In the genomic region with DNA sequence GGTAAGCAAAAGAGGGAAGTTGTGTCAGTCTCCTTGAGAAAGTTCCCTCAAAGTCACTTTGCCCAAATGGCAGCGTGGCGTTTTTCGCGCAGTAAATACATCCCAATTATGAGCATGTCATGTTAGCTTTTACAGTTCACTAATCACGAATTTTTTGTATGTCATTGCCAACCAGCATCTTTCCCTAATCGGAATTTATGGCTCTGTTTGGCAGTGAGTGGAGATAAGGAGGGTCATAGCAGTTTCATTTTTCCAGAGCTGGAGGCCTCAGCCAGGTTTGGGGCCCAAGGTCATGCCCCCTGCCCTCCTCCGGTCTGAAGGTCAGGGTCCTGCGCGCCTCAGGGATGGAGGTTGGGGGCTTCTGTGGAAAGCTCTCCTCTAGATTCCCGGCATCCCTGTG, we compare ENCODE assay signal across 27 cellular contexts. TPM values are rescaled to one million over a fixed set of nuclear protein-coding genes. Genes with fewer than 3 reads are reported as not detected.
DNase-seq lines count a peak whose midpoint lies in the region; ATAC-seq, FAIRE-seq and TF ChIP-seq lines count a peak whose summit lies in the region.
"Had no signal": no experiment of that assay in that cellular context is flagged by ENCODE, and none has a peak within 500 bp of the region (broad histone marks: within the 10 kb centered on the region; RNA-seq: fewer than 3 reads in every experiment).

No MANE protein-coding gene starts in this region.

- no peak for TF ChIP-seq POLR2A in K562 (conservative IDR thresholded peaks at IDR 0.05)

- H3K4me1 ChIP-seq in SK-N-SH (ENCODE audit: control insufficient read depth in 1 of 2, insufficient read depth in 2 of 2, low read depth in 1 of 2, low read length in 1 of 2) = peaks cover 0 to 27% of the 10 kb centered on the region in 2 experiments; a peak in 2 of 4 replicates
- H3K4me1 ChIP-seq in K562 (replicated peaks in 1 of 2; ENCODE audit: control insufficient read depth in 2 of 2, insufficient read depth in 2 of 2, low read length in 2 of 2) = peaks cover 0 to 10% of the 10 kb centered on the region in 2 experiments; a peak in 2 of 5 replicates
- H3K4me1 ChIP-seq: A549 had no signal

- POLR2A ChIA-PET in SK-N-SH (lab: Yijun Ruan, JAX) = no interaction called here
- POLR2A ChIA-PET in activated CD4-positive, alpha-beta memory T cell treated with anti-CD3 and anti-CD28 coated beads for 36 hours (lab: Charles Lee) = no interaction called here
- POLR2A ChIA-PET in activated CD4-positive, alpha-beta memory T cell treated with anti-CD3 and anti-CD28 coated beads, Interleukin-2, amount 10 ng/mL, durations not matched to agents 7 days and 5 days (lab: Charles Lee) = no interaction called here
- POLR2A ChIA-PET in K562 (lab: Yijun Ruan, JAX) = no interaction called here

- in situ Hi-C loops in K562 (cut with MboI) = no loop called here

- no peaks in the 10 kb centered on the region for H3K9me3 Mint-ChIP-seq in activated CD4-positive, alpha-beta memory T cell treated with anti-CD3 and anti-CD28 coated beads for 36 hours
- H3K9me3 Mint-ChIP-seq in activated CD4-positive, alpha-beta memory T cell treated with anti-CD3 and anti-CD28 coated beads, Interleukin-2, amount 10 ng/mL, durations not matched to agents 7 days and 5 days = no peaks in the 10 kb centered on the region
- H3K9me3 Mint-ChIP-seq: CD4-positive, alpha-beta T cell; CD8-positive, alpha-beta memory T cell had no signal

- ATAC-seq in SK-N-SH treated with all-trans-retinoic acid at 6 μM for 48 hours (no peak), K562 (no peak)
- ATAC-seq: A549, GM12878 had no signal

- BruUV-seq in K562 (replicated peaks; lab: Mats Ljungman, UMichigan) = no TSS peak

- TF ChIP-seq CTCF in SK-N-SH (IDR thresholded peaks at IDR 0.05) = no peak
- no peak for TF ChIP-seq CTCF in K562 (IDR thresholded peaks at IDR 0.05 in 2 of 3, conservative IDR thresholded peaks at IDR 0.05 in 1 of 3; ENCODE audit: insufficient read depth in 2 of 3, low read depth in 1 of 3, low read length in 3 of 3)

- no peaks in the 10 kb centered on the region for H3K9me1 ChIP-seq in K562 (ENCODE audit: control insufficient read depth, insufficient read depth, low read length)

- H3K36me3 ChIP-seq in SK-N-SH (replicated peaks in 1 of 2; ENCODE audit: control insufficient read depth in 1 of 2, insufficient read depth in 2 of 2, low read length in 1 of 2) (no peaks in the 10 kb centered on the region), K562 (ENCODE audit: control insufficient read depth, insufficient read depth, low read length) (no peaks in the 10 kb centered on the region)
- H3K36me3 ChIP-seq: BE2C; BLaER1 treated with 17β-estradiol and CSF1 and Interleukin-3, amounts not matched to agents 10 nM and 100 nM had no signal

- H4K20me1 ChIP-seq in SK-N-SH (ENCODE audit: insufficient read depth) = no peaks in the 10 kb centered on the region
- H4K20me1 ChIP-seq in K562 (replicated peaks; ENCODE audit: control insufficient read depth, insufficient read depth, low read length) = no peaks in the 10 kb centered on the region
- H4K20me1 ChIP-seq: BLaER1 treated with 17β-estradiol and CSF1 and Interleukin-3, amounts not matched to agents 10 nM and 100 nM had no signal

- peak overlapping the region; percentile 64 for H3K27ac Mint-ChIP-seq in activated CD4-positive, alpha-beta memory T cell treated with anti-CD3 and anti-CD28 coated beads for 36 hours
- no peak overlapping the region for H3K27ac Mint-ChIP-seq in activated CD4-positive, alpha-beta memory T cell treated with anti-CD3 and anti-CD28 coated beads, Interleukin-2, amount 10 ng/mL, durations not matched to agents 7 days and 5 days
- H3K27ac Mint-ChIP-seq: CD14-positive monocyte; CD4-positive, alpha-beta T cell; CD8-positive, alpha-beta memory T cell had no signal

- H3K36me3 Mint-ChIP-seq in activated CD4-positive, alpha-beta memory T cell treated with anti-CD3 and anti-CD28 coated beads for 36 hours = no peaks in the 10 kb centered on the region
- no peaks in the 10 kb centered on the region for H3K36me3 Mint-ChIP-seq in activated CD4-positive, alpha-beta memory T cell treated with anti-CD3 and anti-CD28 coated beads, Interleukin-2, amount 10 ng/mL, durations not matched to agents 7 days and 5 days (ENCODE audit: low read depth)
- H3K36me3 Mint-ChIP-seq: CD14-positive monocyte; CD8-positive, alpha-beta memory T cell had no signal

- H3K4me2 ChIP-seq in SK-N-SH = no peak overlapping the region
- H3K4me2 ChIP-seq in K562 (ENCODE audit: insufficient read depth, low read length) = no peak overlapping the region
- H3K4me2 ChIP-seq: A549 had no signal

- TF ChIP-seq RAD21 in SK-N-SH (IDR thresholded peaks at IDR 0.05; ENCODE audit: low read length) = no peak
- TF ChIP-seq RAD21 in K562 (CRISPR knock-in tag; conservative IDR thresholded peaks at IDR 0.05 in 1 of 2, IDR thresholded peaks at IDR 0.05 in 1 of 2) = no peak

- no peak overlapping the region for H3K4me3 Mint-ChIP-seq in activated CD4-positive, alpha-beta memory T cell treated with anti-CD3 and anti-CD28 coated beads for 36 hours
- no peak overlapping the region for H3K4me3 Mint-ChIP-seq in activated CD4-positive, alpha-beta memory T cell treated with anti-CD3 and anti-CD28 coated beads, Interleukin-2, amount 10 ng/mL, durations not matched to agents 7 days and 5 days
- H3K4me3 Mint-ChIP-seq: CD14-positive monocyte; CD4-positive, alpha-beta T cell; CD8-positive, alpha-beta memory T cell had no signal

- CTCF ChIA-PET in SK-N-SH (lab: Yijun Ruan, JAX) = interaction anchor here (1.2 to 3.4 kb wide), 3 partner anchors 11 to 50 kb away, joined by 3 to 10 read pairs (median 3); no protein-coding TSS in a partner anchor
- CTCF ChIA-PET in activated CD4-positive, alpha-beta memory T cell treated with anti-CD3 and anti-CD28 coated beads for 36 hours (lab: Charles Lee) = interaction anchor here (1.3 kb wide), 1 partner anchor 12 kb away, joined by 6 read pairs; no protein-coding TSS in a partner anchor
- CTCF ChIA-PET in activated CD4-positive, alpha-beta memory T cell treated with anti-CD3 and anti-CD28 coated beads, Interleukin-2, amount 10 ng/mL, durations not matched to agents 7 days and 5 days (lab: Charles Lee) = no interaction called here
- CTCF ChIA-PET in K562 (lab: Yijun Ruan, JAX; ENCODE audit: low intra/inter-chr PET ratio) = no interaction called here

- FAIRE-seq in K562 (lab: Jason Lieb, UNC) = no peak
- FAIRE-seq: A549, D721Med, GM12878, GM19239, H1 had no signal

- H3K4me3 ChIP-seq in SK-N-SH (ENCODE audit: low read depth in 2 of 2, low read length in 1 of 2) = no peak overlapping the region
- H3K4me3 ChIP-seq in K562 = no peak overlapping the region
- H3K4me3 ChIP-seq: A549; BLaER1 treated with 17β-estradiol and CSF1 and Interleukin-3, amounts not matched to agents 10 nM and 100 nM; GM12878; GM23248 had no signal

- WGBS in SK-N-SH (ENCODE audit: low lambda C conversion rate) = 66% methylated on average over 10 of the region's 10 CpGs
- WGBS in K562 (ENCODE audit: insufficient coverage, low coverage, missing lambda C conversion rate) = 47% methylated on average over 10 of the region's 10 CpGs

- H3K79me2 ChIP-seq in SK-N-SH (ENCODE audit: insufficient read depth) = no peaks in the 10 kb centered on the region
- no peaks in the 10 kb centered on the region for H3K79me2 ChIP-seq in K562 (ENCODE audit: control insufficient read depth, insufficient read depth, low read length)

- H3K27ac ChIP-seq in SK-N-SH (ENCODE audit: low read depth in 2 of 2, low read length in 1 of 2) (no peak overlapping the region), K562 (ENCODE audit: extremely low read depth, low read depth, low read length) (no peak overlapping the region)
- H3K27ac ChIP-seq: A549; BLaER1 treated with 17β-estradiol and CSF1 and Interleukin-3, amounts not matched to agents 10 nM and 100 nM; GM23248 had no signal

- intact Hi-C loops in activated CD4-positive, alpha-beta memory T cell treated with anti-CD3 and anti-CD28 coated beads for 36 hours (cut with micrococcal nuclease) = no loop called here
- intact Hi-C loops in K562 (cut with micrococcal nuclease) = no loop called here

- no peak overlapping the region for H3K9ac ChIP-seq in SK-N-SH
- 0 out of 4 replicates have a peak overlapping the region, but pooled peaks of 1 of the 2 experiments have one; percentile 24 for H3K9ac ChIP-seq in K562 (ENCODE audit: insufficient read depth in 1 of 2, low read depth in 2 of 2, low read length in 2 of 2)
- H3K9ac ChIP-seq: BLaER1 treated with 17β-estradiol and CSF1 and Interleukin-3, amounts not matched to agents 10 nM and 100 nM; GM23248 had no signal

- H3K27me3 Mint-ChIP-seq in activated CD4-positive, alpha-beta memory T cell treated with anti-CD3 and anti-CD28 coated beads for 36 hours = no peaks in the 10 kb centered on the region
- H3K27me3 Mint-ChIP-seq in activated CD4-positive, alpha-beta memory T cell treated with anti-CD3 and anti-CD28 coated beads, Interleukin-2, amount 10 ng/mL, durations not matched to agents 7 days and 5 days = no peaks in the 10 kb centered on the region
- H3K27me3 Mint-ChIP-seq: CD4-positive, alpha-beta T cell had no signal

- peaks cover 25% of the 10 kb centered on the region for H3K4me1 Mint-ChIP-seq in activated CD4-positive, alpha-beta memory T cell treated with anti-CD3 and anti-CD28 coated beads for 36 hours (ENCODE audit: low read depth)
- peaks cover 7% of the 10 kb centered on the region for H3K4me1 Mint-ChIP-seq in activated CD4-positive, alpha-beta memory T cell treated with anti-CD3 and anti-CD28 coated beads, Interleukin-2, amount 10 ng/mL, durations not matched to agents 7 days and 5 days
- H3K4me1 Mint-ChIP-seq: CD14-positive monocyte; CD8-positive, alpha-beta memory T cell had no signal

- TF ChIP-seq EP300 in SK-N-SH (IDR thresholded peaks at IDR 0.05; ENCODE audit: borderline replicate concordance in 1 of 2, low read depth in 1 of 2, low read length in 1 of 2) (peak in 1 of 2 experiments; percentile 51; a peak in 2 of 4 replicates), K562 (IDR thresholded peaks at IDR 0.05; ENCODE audit: low read length) (no peak)

- no peaks in the 10 kb centered on the region for H3F3A ChIP-seq in SK-N-SH (replicated peaks; ENCODE audit: insufficient read depth)

- no peaks in the 10 kb centered on the region; the same call in 1 of the 2 replicates for H3K27me3 ChIP-seq in SK-N-SH (ENCODE audit: insufficient read depth)
- H3K27me3 ChIP-seq in K562 (ENCODE audit: control insufficient read depth in 2 of 2, insufficient read depth in 2 of 2, low read length in 2 of 2) = no peaks in the 10 kb centered on the region
- H3K27me3 ChIP-seq: BE2C; BLaER1 treated with 17β-estradiol and CSF1 and Interleukin-3, amounts not matched to agents 10 nM and 100 nM had no signal

- H2AFZ ChIP-seq in SK-N-SH (ENCODE audit: low read depth) (no peak overlapping the region), K562 (ENCODE audit: low read depth, low read length) (no peak overlapping the region)
- H2AFZ ChIP-seq: GM23248 had no signal

- DNase-seq in SK-N-SH = no peak
- DNase-seq in activated CD4-positive, alpha-beta memory T cell treated with anti-CD3 and anti-CD28 coated beads for 36 hours = no peak
- DNase-seq in activated CD4-positive, alpha-beta memory T cell treated with anti-CD3 and anti-CD28 coated beads, Interleukin-2, amount 10 ng/mL, durations not matched to agents 7 days and 5 days = no peak
- peak; percentile 66 for DNase-seq in SK-N-DZ (ENCODE audit: low spot score)
- no peak for DNase-seq in K562 (ENCODE audit: extremely low read depth in 1 of 4, low spot score in 3 of 4)
- DNase-seq in NCI-H1694 treated with DMSO at 0.1 percent for 48 hours (lab: John Stamatoyannopoulos, UW) = no peak
- DNase-seq in cerebellar nuclear complex (lab: John Stamatoyannopoulos, UW) = no peak
- DNase-seq: 8988T; ACHN; AML-193; BE2C; CD4-positive, alpha-beta T cell; CD8-positive, alpha-beta memory T cell; DMS 273 treated with DMSO at 0.1 percent for 48 hours; DMS79; EL; GDM1; GM23248; HCEC 1CT had no signal

- H3K9me2 ChIP-seq in SK-N-SH = no peaks in the 10 kb centered on the region

- no peaks in the 10 kb centered on the region for H3K9me3 ChIP-seq in SK-N-SH
- no peaks in the 10 kb centered on the region for H3K9me3 ChIP-seq in K562 (replicated peaks; ENCODE audit: control insufficient read depth, insufficient read depth, low read depth, low read length)
- H3K9me3 ChIP-seq: A549; BE2C; BLaER1 treated with 17β-estradiol and CSF1 and Interleukin-3, amounts not matched to agents 10 nM and 100 nM had no signal

RNA-seq across cellular contexts. Expression of a gene that starts 50.1 kb away (rescaled TPM):
- polyA plus RNA-seq in SK-N-SH (2012; rRNA removed) (81.0 and 106 TPM in 2 replicates), K562 (2011; rRNA removed) (50.7 and 52.0 TPM in 2 replicates), K562 (2014; fragmentation: Illumina TruSeq; extraction: Trizol) (46.4 and 49.8 TPM in 2 replicates), K562 (2014; fragmentation: Nextera tagmentation; extraction: Ambion mirVana) (10 to 100 TPM; 30.0 to 32.5 TPM), K562 (2014; rRNA removed) (35.7 and 40.2 TPM in 2 replicates)
- 99.4 and 101 TPM in 2 replicates for polyA plus RNA-seq in SK-N-SH (2012; cell fraction: cytosol; rRNA removed)
- polyA plus RNA-seq in SK-N-SH (2012; cell fraction: nucleus; rRNA removed) = 17.5 and 54.9 TPM in 2 replicates
- total RNA-seq in activated CD4-positive, alpha-beta memory T cell treated with anti-CD3 and anti-CD28 coated beads for 36 hours = 10 to 100 TPM; 23.7 to 26.7 TPM
- total RNA-seq in activated CD4-positive, alpha-beta memory T cell treated with anti-CD3 and anti-CD28 coated beads, Interleukin-2, amount 10 ng/mL, durations not matched to agents 7 days and 5 days = 10 to 100 TPM; 24.4 to 27.7 TPM
- polyA plus RNA-seq in SK-N-DZ (2014; cell fraction: cytosol; rRNA removed) = 71.5 and 78.8 TPM in 2 replicates
- polyA plus RNA-seq in SK-N-DZ (2014; cell fraction: nucleus; rRNA removed) = 29.8 and 42.3 TPM in 2 replicates
- total RNA-seq in K562 (2011; cell fraction: chromatin; rRNA removed; ENCODE audit: low replicate concordance) = 43.2 and 55.8 TPM in 2 replicates
- total RNA-seq in K562 (2011; cell fraction: nucleolus; rRNA removed) = 42.0 and 45.9 TPM in 2 replicates
- 49.2 and 65.0 TPM in 2 replicates for total RNA-seq in K562 (2011; cell fraction: nucleoplasm; rRNA removed)
- total RNA-seq in K562 (2014; rRNA removed) (23.3 and 28.2 TPM in 2 replicates), K562 (2014; rRNA removed; fragmentation: Illumina TruSeq; extraction: Trizol) (44.0 and 45.6 TPM in 2 replicates), K562 (2015; rRNA removed; fragmentation: Illumina TruSeq; extraction: Trizol) (35.5 and 36.3 TPM in 2 replicates), K562 (2021) (22.7 and 24.0 TPM in 2 replicates)
- 25.2 and 36.2 TPM in 2 replicates for polyA plus RNA-seq in K562 (2011; cell fraction: cytosol; rRNA removed)
- 20.3 and 25.9 TPM in 2 replicates for polyA plus RNA-seq in K562 (2011; cell fraction: nucleus; rRNA removed)
- polyA plus RNA-seq in K562 (2012) = 23.1 and 36.4 TPM in 2 replicates
- polyA minus RNA-seq in K562 (2011; rRNA and poly(A)+ RNA removed) = 44.5 and 49.8 TPM in 2 replicates
- polyA minus RNA-seq in K562 (2011; cell fraction: cytosol; rRNA and poly(A)+ RNA removed) = 23.3 and 43.8 TPM in 2 replicates
- 9.3 and 15.6 TPM in 2 replicates for polyA minus RNA-seq in K562 (2011; cell fraction: nucleus; rRNA and poly(A)+ RNA removed)

Comparison
In these comparisons a context has a peak if more than half of its experiments do, and no peak if none do; other contexts are left out.
1. CTCF ChIA-PET loops: an anchor here in SK-N-SH (1.2 to 3.4 kb wide) and activated CD4-positive, alpha-beta memory T cell treated with anti-CD3 and anti-CD28 coated beads for 36 hours (1.3 kb wide); none called in activated CD4-positive, alpha-beta memory T cell treated with anti-CD3 and anti-CD28 coated beads, Interleukin-2, amount 10 ng/mL, durations not matched to agents 7 days and 5 days and K562.